8 cellular contexts compared by ENCODE assay signal in genomic region chr6:39228111-39228971, GRCh38. TPM values are rescaled to one million over a fixed set of nuclear protein-coding genes. Genes with fewer than 3 reads are reported as not detected.
DNase-seq lines count a peak whose midpoint lies in the region; ATAC-seq and TF ChIP-seq lines count a peak whose summit lies in the region.

No MANE protein-coding gene starts in this region.

- DNase-seq in MG63 (no peak), mucosa of descending colon (peak; percentile 35 to 59 (median 57)), NCI-H446 treated with DMSO at 0.1 percent for 48 hours (lab: John Stamatoyannopoulos, UW) (no peak), SIG-M5 treated with dmso at 0.1 percent for 504 hours (lab: John Stamatoyannopoulos, UW; ENCODE audit: unreplicated experiment) (no peak)
- peak; percentile 71 for DNase-seq in activated naive CD4-positive, alpha-beta T cell treated with anti-CD3 and anti-CD28 coated beads for 36 hours
- no peak for DNase-seq in stimulated activated effector memory CD8-positive, alpha-beta T cell treated with anti-CD3 and anti-CD28 coated beads, Interleukin-12 subunit alpha, Interleukin-12 subunit beta, amount 100 ng/mL, for 72 hours (ENCODE audit: low spot score in 2 of 2)

- peaks cover 23% of the 10 kb centered on the region for H3K36me3 Mint-ChIP-seq in activated naive CD4-positive, alpha-beta T cell treated with anti-CD3 and anti-CD28 coated beads for 36 hours (ENCODE audit: low read depth)
- peaks cover 9% of the 10 kb centered on the region for H3K36me3 Mint-ChIP-seq in stimulated activated effector memory CD8-positive, alpha-beta T cell treated with anti-CD3 and anti-CD28 coated beads, Interleukin-12 subunit alpha, Interleukin-12 subunit beta, amount 100 ng/mL, for 72 hours

- H3K9me3 ChIP-seq in MG63 (no peaks in the 10 kb centered on the region), mucosa of descending colon (no peaks in the 10 kb centered on the region)

- TF ChIP-seq CTCF in mucosa of descending colon (IDR thresholded peaks at IDR 0.05), result no peak

- peaks cover 1% of the 10 kb centered on the region for H3K27me3 Mint-ChIP-seq in activated naive CD4-positive, alpha-beta T cell treated with anti-CD3 and anti-CD28 coated beads for 36 hours (ENCODE audit: low read depth)

- H3K36me3 ChIP-seq in MG63 (no peaks in the 10 kb centered on the region), mucosa of descending colon (ENCODE audit: low read depth) (no peaks in the 10 kb centered on the region)

- ATAC-seq in mucosa of descending colon, result no peak
- ATAC-seq in stimulated activated effector memory CD8-positive, alpha-beta T cell treated with anti-CD3 and anti-CD28 coated beads, Interleukin-12 subunit alpha, Interleukin-12 subunit beta, amount 100 ng/mL, for 72 hours, result peak; percentile 22
- ATAC-seq in HG03108 (IDR thresholded peaks at IDR 0.05; ENCODE audit: unreplicated experiment), result no peak
- ATAC-seq in GM21723 (IDR thresholded peaks at IDR 0.05; ENCODE audit: unreplicated experiment), result no peak

- peak overlapping the region; percentile 87 for H3K4me3 Mint-ChIP-seq in activated naive CD4-positive, alpha-beta T cell treated with anti-CD3 and anti-CD28 coated beads for 36 hours
- H3K4me3 Mint-ChIP-seq in stimulated activated effector memory CD8-positive, alpha-beta T cell treated with anti-CD3 and anti-CD28 coated beads, Interleukin-12 subunit alpha, Interleukin-12 subunit beta, amount 100 ng/mL, for 72 hours, result peak overlapping the region; percentile 73

- peaks cover 20% of the 10 kb centered on the region for H3K4me1 ChIP-seq in mucosa of descending colon (ENCODE audit: low read depth)

- no peaks in the 10 kb centered on the region for H3K27me3 ChIP-seq in MG63

- no peaks in the 10 kb centered on the region for H3K9me3 Mint-ChIP-seq in activated naive CD4-positive, alpha-beta T cell treated with anti-CD3 and anti-CD28 coated beads for 36 hours
- no peaks in the 10 kb centered on the region for H3K9me3 Mint-ChIP-seq in stimulated activated effector memory CD8-positive, alpha-beta T cell treated with anti-CD3 and anti-CD28 coated beads, Interleukin-12 subunit alpha, Interleukin-12 subunit beta, amount 100 ng/mL, for 72 hours

- H3K27ac Mint-ChIP-seq in activated naive CD4-positive, alpha-beta T cell treated with anti-CD3 and anti-CD28 coated beads for 36 hours, result peak overlapping the region; percentile 87
- H3K27ac Mint-ChIP-seq in stimulated activated effector memory CD8-positive, alpha-beta T cell treated with anti-CD3 and anti-CD28 coated beads, Interleukin-12 subunit alpha, Interleukin-12 subunit beta, amount 100 ng/mL, for 72 hours, result peak overlapping the region; percentile 83

- CTCF ChIA-PET in activated naive CD4-positive, alpha-beta T cell treated with anti-CD3 and anti-CD28 coated beads for 36 hours (lab: Charles Lee), result interaction anchor here (1.0 to 1.2 kb wide), 2 partner anchors 62 to 75 kb away, joined by 4 to 6 read pairs; no protein-coding TSS in a partner anchor

- peak overlapping the region; percentile 62 for H3K4me3 ChIP-seq in MG63
- peak overlapping the region; percentile 27 for H3K4me3 ChIP-seq in mucosa of descending colon

- peaks cover 52% of the 10 kb centered on the region for H3K4me1 Mint-ChIP-seq in activated naive CD4-positive, alpha-beta T cell treated with anti-CD3 and anti-CD28 coated beads for 36 hours (ENCODE audit: low read depth)
- peaks cover 55% of the 10 kb centered on the region for H3K4me1 Mint-ChIP-seq in stimulated activated effector memory CD8-positive, alpha-beta T cell treated with anti-CD3 and anti-CD28 coated beads, Interleukin-12 subunit alpha, Interleukin-12 subunit beta, amount 100 ng/mL, for 72 hours

- intact Hi-C loops in activated naive CD4-positive, alpha-beta T cell treated with anti-CD3 and anti-CD28 coated beads for 36 hours (cut with micrococcal nuclease), result loop anchor here (10.0 kb wide), 1 partner anchor 594 kb away; the partner anchor contains the start of gene BTBD9
- intact Hi-C loops in mucosa of descending colon (cut with DNase I, micrococcal nuclease), result loop anchor here in 1 of 2 donors (2.0 kb wide), 1 partner anchor 74 kb away; no protein-coding TSS in a partner anchor

RNA-seq across cellular contexts. Expression of gene KCNK5, which starts 0.9 kb away (rescaled TPM):
- 2.4 and 2.8 TPM in 2 replicates for total RNA-seq in MG63 (2014; rRNA removed; shearing (Covaris generic); ENCODE audit: low replicate concordance)
- total RNA-seq in activated naive CD4-positive, alpha-beta T cell treated with anti-CD3 and anti-CD28 coated beads for 36 hours, result 1 to 10 TPM; 9.0 to 9.2 TPM
- 10 to 100 TPM; 33.6 to 69.8 (median 42.7) TPM for total RNA-seq in mucosa of descending colon

Comparison
In these comparisons a context has a peak if more than half of its experiments do, and no peak if none do; other contexts are left out.
1. DNase-seq: peak in activated naive CD4-positive, alpha-beta T cell treated with anti-CD3 and anti-CD28 coated beads for 36 hours (single experiment) and mucosa of descending colon (3 of 3); none in MG63 (single experiment), stimulated activated effector memory CD8-positive, alpha-beta T cell treated with anti-CD3 and anti-CD28 coated beads, Interleukin-12 subunit alpha, Interleukin-12 subunit beta, amount 100 ng/mL, for 72 hours (0 of 2), NCI-H446 treated with DMSO at 0.1 percent for 48 hours (single experiment) and SIG-M5 treated with dmso at 0.1 percent for 504 hours (single experiment).